In the genomic region with DNA sequence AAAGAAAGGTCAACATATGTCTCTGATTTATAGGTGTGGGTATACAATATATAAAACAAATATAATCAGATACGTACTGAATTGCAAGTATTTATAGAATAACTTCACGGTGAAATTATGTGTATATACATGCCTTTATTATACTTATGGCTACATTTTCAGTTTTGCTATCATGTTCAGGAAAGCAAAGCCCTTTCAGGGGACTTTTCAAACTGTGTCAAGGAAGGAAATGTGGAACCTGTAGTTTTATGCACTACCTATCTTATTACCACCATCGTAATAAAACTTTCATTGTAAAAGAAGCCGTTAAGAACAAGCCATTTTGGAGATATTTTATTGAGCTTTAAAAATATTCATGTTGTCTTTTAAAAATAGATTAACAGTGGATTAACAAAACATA, we compare ENCODE assay signal across 30 cellular contexts.
"Had no signal": no experiment of that assay in that cellular context is flagged by ENCODE, and none has a peak within 500 bp of the region (broad histone marks: within the 10 kb centered on the region; RNA-seq: fewer than 3 reads in every experiment).

No MANE protein-coding gene starts in this region.

- H3K9ac ChIP-seq: neural progenitor cell, parathyroid adenoma had no signal

- H3K4me1 ChIP-seq: neural progenitor cell, parathyroid adenoma, psoas muscle, right lobe of liver, suprapubic skin, testis, tibial artery, upper lobe of right lung, uterus had no signal

- H2AFZ ChIP-seq: neural progenitor cell, parathyroid adenoma had no signal

- H3K4me1 Mint-ChIP-seq: neural progenitor cell had no signal

- H3K4me3 ChIP-seq: neural progenitor cell, ovary, psoas muscle, right lobe of liver, sigmoid colon, suprapubic skin, testis, tibial artery, transverse colon, upper lobe of right lung, uterus had no signal

- DNase-seq: natural killer cell; occipital lobe; ovary; posterior cingulate gyrus; psoas muscle; right cardiac atrium; right lobe of liver; sigmoid colon; small intestine; stimulated activated CD4-positive, alpha-beta T cell treated with anti-CD3 and anti-CD28 coated beads, Interleukin-15, amount 100 ng/mL, for 24 hours; stimulated activated CD4-positive, alpha-beta T cell treated with anti-CD3 and anti-CD28 coated beads, Interleukin-2, amount 100 ng/mL, for 24 hours; stimulated activated CD4-positive, alpha-beta T cell treated with anti-CD3 and anti-CD28 coated beads, Interleukin-2, amount 100 ng/mL, for 48 hours; stimulated activated CD4-positive, alpha-beta T cell treated with anti-CD3 and anti-CD28 coated beads, Interleukin-4, amount 100 ng/mL, for 4 hours; stimulated activated CD8-positive, alpha-beta memory T cell treated with anti-CD3 and anti-CD28 coated beads, Interleukin-4, amount 100 ng/mL, for 48 hours; stimulated activated naive CD4-positive, alpha-beta T cell; stimulated activated naive CD8-positive, alpha-beta T cell treated with anti-CD3 and anti-CD28 coated beads, Interleukin-15, amount 100 ng/mL, for 72 hours; stimulated activated naive CD8-positive, alpha-beta T cell treated with anti-CD3 and anti-CD28 coated beads, Interleukin-15, Interleukin-2, amounts not matched to agents 100 U/mL and 50 U/mL, for 24 hours; substantia nigra; testis; tibial artery; transverse colon; upper lobe of right lung; uterus had no signal

- H3K4me2 ChIP-seq: neural progenitor cell had no signal

- H3K4me3 Mint-ChIP-seq: natural killer cell; nephron; neural progenitor cell; stimulated activated memory B cell treated with anti-CD40 and anti-IgM and Interleukin-4, amounts not matched to agents 10 μg/mL and 1 μg/mL and 100 μg/mL, for 72 hours; stimulated activated naive CD8-positive, alpha-beta T cell treated with anti-CD3 and anti-CD28 coated beads, Interleukin-15, amount 100 ng/mL, for 72 hours; type B pancreatic cell had no signal

- H3K27me3 ChIP-seq: neural progenitor cell, ovary, right lobe of liver, sigmoid colon, suprapubic skin, testis, tibial artery, transverse colon, upper lobe of right lung, uterus had no signal

- H3K79me2 ChIP-seq: parathyroid adenoma had no signal

- H3K9me3 Mint-ChIP-seq: natural killer cell; nephron; neural progenitor cell; stimulated activated memory B cell treated with anti-CD40 and anti-IgM and Interleukin-4, amounts not matched to agents 10 μg/mL and 1 μg/mL and 100 μg/mL, for 72 hours; stimulated activated naive CD8-positive, alpha-beta T cell treated with anti-CD3 and anti-CD28 coated beads, Interleukin-15, amount 100 ng/mL, for 72 hours; type B pancreatic cell had no signal

- ATAC-seq: natural killer cell; psoas muscle; right cardiac atrium; right lobe of liver; stimulated activated memory B cell treated with anti-CD40 and anti-IgM and Interleukin-4, amounts not matched to agents 10 μg/mL and 1 μg/mL and 100 μg/mL, for 72 hours; stimulated activated naive CD8-positive, alpha-beta T cell treated with anti-CD3 and anti-CD28 coated beads, Interleukin-15, amount 100 ng/mL, for 72 hours; stimulated activated naive CD8-positive, alpha-beta T cell treated with anti-CD3 and anti-CD28 coated beads, Interleukin-15, Interleukin-2, amounts not matched to agents 100 U/mL and 50 U/mL, for 24 hours; upper lobe of right lung had no signal

- H3K27me3 Mint-ChIP-seq: progenitor cell of endocrine pancreas; stimulated activated memory B cell treated with anti-CD40 and anti-IgM and Interleukin-4, amounts not matched to agents 10 μg/mL and 1 μg/mL and 100 μg/mL, for 72 hours; stimulated activated naive CD8-positive, alpha-beta T cell treated with anti-CD3 and anti-CD28 coated beads, Interleukin-15, amount 100 ng/mL, for 72 hours; type B pancreatic cell had no signal

- H3K36me3 ChIP-seq: neural progenitor cell, ovary, sigmoid colon, suprapubic skin, tibial artery, transverse colon, upper lobe of right lung, uterus had no signal

- H3K36me3 Mint-ChIP-seq: natural killer cell, neural progenitor cell had no signal

- H3K27ac Mint-ChIP-seq: natural killer cell; neural progenitor cell; progenitor cell of endocrine pancreas; stimulated activated memory B cell treated with anti-CD40 and anti-IgM and Interleukin-4, amounts not matched to agents 10 μg/mL and 1 μg/mL and 100 μg/mL, for 72 hours; stimulated activated naive CD8-positive, alpha-beta T cell treated with anti-CD3 and anti-CD28 coated beads, Interleukin-15, amount 100 ng/mL, for 72 hours; type B pancreatic cell had no signal

- H3K9me3 ChIP-seq: ovary, psoas muscle, right lobe of liver, sigmoid colon, suprapubic skin, testis, tibial artery, transverse colon, upper lobe of right lung, uterus had no signal
